10 cellular contexts compared by ENCODE assay signal in the genomic region with DNA sequence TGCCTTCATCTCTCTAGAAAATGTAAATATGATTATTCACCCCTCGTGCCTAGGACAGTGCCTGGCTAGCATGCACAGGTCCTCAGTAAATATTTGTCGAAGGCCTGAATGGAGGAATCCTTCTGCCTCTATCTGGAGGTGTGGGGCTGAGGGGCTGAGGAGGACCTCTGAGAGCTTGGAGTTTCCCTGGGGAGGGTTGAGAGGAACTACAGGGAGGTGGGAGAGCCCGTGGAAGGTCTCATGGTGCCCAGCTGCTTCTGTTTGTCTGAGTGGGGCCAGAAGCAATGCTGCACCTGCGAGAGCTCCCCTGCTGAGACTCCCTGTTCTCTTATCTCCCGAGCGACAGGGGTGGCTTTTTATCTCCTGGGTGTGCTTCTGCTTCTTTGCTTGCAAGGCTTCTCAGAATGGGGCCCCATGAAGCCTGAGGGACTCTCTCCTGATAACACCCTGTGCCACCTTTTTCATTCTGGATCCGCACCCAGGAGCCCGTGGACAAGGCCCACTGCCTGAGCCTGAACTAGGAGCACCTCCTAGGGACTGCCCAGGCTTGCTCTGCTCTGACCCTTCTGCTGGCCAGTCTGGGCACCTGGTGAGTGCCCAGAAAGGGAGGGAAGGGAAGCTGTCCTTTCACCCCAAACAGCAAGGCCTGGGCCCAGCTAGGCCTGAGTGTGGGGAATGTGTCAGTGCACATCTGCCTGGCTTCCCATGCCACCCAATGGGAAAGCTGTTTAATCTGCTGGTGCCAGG. TPM values are rescaled to one million over a fixed set of nuclear protein-coding genes. Genes with fewer than 3 reads are reported as not detected.
DNase-seq lines count a peak whose midpoint lies in the region; FAIRE-seq and TF ChIP-seq lines count a peak whose summit lies in the region.
"Had no signal": no experiment of that assay in that cellular context is flagged by ENCODE, and none has a peak within 500 bp of the region (broad histone marks: within the 10 kb centered on the region; RNA-seq: fewer than 3 reads in every experiment).

No MANE protein-coding gene starts in this region.

- no peak for TF ChIP-seq RAD21 in neural cell (conservative IDR thresholded peaks at IDR 0.05)

- H3K9ac ChIP-seq in neural cell (ENCODE audit: low read length), result peak overlapping the region; percentile 62

- H3K4me3 ChIP-seq in ascending aorta (peak overlapping the region in 1 of 2 donors; percentile 94), neural cell (ENCODE audit: low read length) (peak overlapping the region; percentile 57)

- no peaks in the 10 kb centered on the region for H3K27me3 ChIP-seq in ascending aorta
- no peaks in the 10 kb centered on the region for H3K27me3 ChIP-seq in neural cell (ENCODE audit: insufficient read depth, low read depth, low read length)

- TF ChIP-seq CTCF in ascending aorta (IDR thresholded peaks at IDR 0.05) (no peak), neural cell (IDR thresholded peaks at IDR 0.05; ENCODE audit: poor library complexity, severe bottlenecking) (no peak), GM10266 (IDR thresholded peaks at IDR 0.05; ENCODE audit: control insufficient read depth, insufficient read depth, low read depth, missing control alignments) (no peak)

- peak overlapping the region; percentile 95 to 99 for H3K27ac ChIP-seq in ascending aorta
- H3K27ac ChIP-seq in neural cell (ENCODE audit: low read length), result peak overlapping the region; percentile 75

- H3F3A ChIP-seq in neural cell (ENCODE audit: insufficient read depth, low read length, poor library complexity, severe bottlenecking), result no peaks in the 10 kb centered on the region

- no peaks in the 10 kb centered on the region for H4K20me1 ChIP-seq in neural cell (ENCODE audit: insufficient read depth)

- intact Hi-C loops in ascending aorta (cut with DNase I), result no loop called here

- no peak overlapping the region for H2AFZ ChIP-seq in neural cell (ENCODE audit: low read depth, low read length)

- DNase-seq in COR-L47 (lab: John Stamatoyannopoulos, UW) (peak; percentile 40), KBM-7 (peak; percentile 18), ascending aorta (ENCODE audit: low spot score in 2 of 2) (no peak), NCI-H526 (lab: John Stamatoyannopoulos, UW) (no peak), GM10266 (ENCODE audit: extremely low spot score) (no peak), RCC 7860 (ENCODE audit: low spot score) (no peak), DMS114 treated with DMSO at 0.1 percent for 48 hours (lab: John Stamatoyannopoulos, UW; ENCODE audit: unreplicated experiment) (no peak)

- peaks cover 16 to 27% of the 10 kb centered on the region in 2 donors for H3K36me3 ChIP-seq in ascending aorta
- H3K36me3 ChIP-seq in neural cell (ENCODE audit: insufficient read depth, low read length), result no peaks in the 10 kb centered on the region

- H3K79me2 ChIP-seq in neural cell (replicated peaks; ENCODE audit: insufficient read depth, low read length), result peaks cover 3% of the 10 kb centered on the region

- H3K9me3 ChIP-seq in ascending aorta (no peaks in the 10 kb centered on the region), neural cell (ENCODE audit: low read length) (no peaks in the 10 kb centered on the region)

- H3K4me1 ChIP-seq in ascending aorta, result peaks cover 41 to 57% of the 10 kb centered on the region in 2 donors

- in situ Hi-C loops in KBM-7 (cut with MboI; ENCODE audit: low pct_unique_long_range_greater_than_20kb, low sequenced_read_pairs), result no loop called here

- TF ChIP-seq EP300 in neural cell (conservative IDR thresholded peaks at IDR 0.05; ENCODE audit: poor library complexity, severe bottlenecking), result no peak

- no peaks in the 10 kb centered on the region for H3K9me2 ChIP-seq in neural cell (ENCODE audit: insufficient read depth, low read length)

- H3K4me2 ChIP-seq in neural cell (ENCODE audit: low read length), result peak overlapping the region; percentile 65

- FAIRE-seq in RCC 7860 (lab: Jason Lieb, UNC), result no peak
- FAIRE-seq: GM19239 had no signal

TF ChIP-seq in neural cell, 6 proteins besides CTCF, POLR2A, EP300 and RAD21:
- no peak for TF ChIP-seq SMC3 (conservative IDR thresholded peaks at IDR 0.05; ENCODE audit: poor library complexity)

RNA-seq across cellular contexts. Expression of gene SLC29A1, which starts 2.4 kb away (rescaled TPM):
- total RNA-seq in ascending aorta, result 224 TPM
- polyA plus RNA-seq in neural cell, result 18.9 and 29.5 TPM in 2 replicates
- polyA minus RNA-seq in neural cell, result 11.7 and 12.7 TPM in 2 replicates

RNA-seq across cellular contexts. Expression of gene MYMX, which starts 9.0 kb away (rescaled TPM):
- 13.9 TPM for total RNA-seq in ascending aorta
- polyA plus RNA-seq in neural cell, result not detected in 2 replicates
- not detected in 2 replicates for polyA minus RNA-seq in neural cell
- total RNA-seq: M059J had no signal

RNA-seq across cellular contexts. Expression of gene HSP90AB1, which starts 21.1 kb away (rescaled TPM):
- total RNA-seq in ascending aorta, result 354 TPM
- 485 and 522 TPM in 2 replicates for polyA plus RNA-seq in neural cell
- 358 and 429 TPM in 2 replicates for polyA minus RNA-seq in neural cell

RNA-seq across cellular contexts. Expression of gene SLC35B2, which starts 31.6 kb away (rescaled TPM):
- 9.9 TPM for total RNA-seq in ascending aorta
- polyA plus RNA-seq in neural cell, result 44.5 and 64.9 TPM in 2 replicates
- polyA minus RNA-seq in neural cell, result 33.5 and 42.1 TPM in 2 replicates

RNA-seq across cellular contexts. Expression of gene NFKBIE, which starts 39.6 kb away (rescaled TPM):
- 1.9 TPM for total RNA-seq in ascending aorta
- 15.1 and 16.8 TPM in 2 replicates for polyA plus RNA-seq in neural cell
- 12.7 and 13.7 TPM in 2 replicates for polyA minus RNA-seq in neural cell

Comparison
In these comparisons a context has a peak if more than half of its experiments do, and no peak if none do; other contexts are left out.
1. DNase-seq: peak in COR-L47 (single experiment) and KBM-7 (single experiment); none in ascending aorta (0 of 2), NCI-H526 (0 of 2), GM10266 (single experiment), RCC 7860 (single experiment) and DMS114 treated with DMSO at 0.1 percent for 48 hours (single experiment).